8 cellular contexts compared by ENCODE assay signal in genomic region chr2:229586746-229587705, GRCh38.
DNase-seq lines count a peak whose midpoint lies in the region; ATAC-seq and TF ChIP-seq lines count a peak whose summit lies in the region.

No MANE protein-coding gene starts in this region.

- peak; percentile 80 for ATAC-seq in GM19468 (IDR thresholded peaks at IDR 0.05; ENCODE audit: extremely low read depth, unreplicated experiment)
- peak; percentile 89 for ATAC-seq in PC-3
- ATAC-seq in left colon = peak; percentile 92

- no peaks in the 10 kb centered on the region for H4K20me1 ChIP-seq in PC-3 (ENCODE audit: low read length)

- H3F3A ChIP-seq in PC-3 (ENCODE audit: low read length, unreplicated experiment) = no peaks in the 10 kb centered on the region

- H3K9me3 ChIP-seq in PC-3 (ENCODE audit: low read length) (no peaks in the 10 kb centered on the region), colonic mucosa (no peaks in the 10 kb centered on the region)

- no peak overlapping the region for H3K4me3 ChIP-seq in HL-60 (replicated peaks; ENCODE audit: insufficient read depth, low read length)
- peak overlapping the region; percentile 55 for H3K4me3 ChIP-seq in PC-3 (ENCODE audit: low read length)
- H3K4me3 ChIP-seq in colonic mucosa = no peak overlapping the region

- peak overlapping the region; percentile 80 for H3K4me2 ChIP-seq in PC-3 (ENCODE audit: low read length)

- H2AFZ ChIP-seq in PC-3 (ENCODE audit: low read length) = peak overlapping the region; percentile 74

- peak overlapping the region; percentile 85 for H3K9ac ChIP-seq in PC-3 (ENCODE audit: low read length)
- H3K9ac ChIP-seq in colonic mucosa (ENCODE audit: low read depth in 2 of 2, low read length in 2 of 2) = no peak overlapping the region

- no peaks in the 10 kb centered on the region for H3K36me3 ChIP-seq in PC-3 (ENCODE audit: low read depth, low read length)
- H3K36me3 ChIP-seq in colonic mucosa = no peaks in the 10 kb centered on the region

- BruUV-seq in PC-3 (replicated peaks; lab: Mats Ljungman, UMichigan) = no TSS peak

- CTCF ChIA-PET in PC-3 (lab: Charles Lee) = interaction anchor here (0.6 to 1.6 kb wide), 10 partner anchors 35 to 888 kb away, joined by 3 to 46 read pairs (median 4); no protein-coding TSS in a partner anchor

- DNase-seq in G401 (ENCODE audit: low spot score) (peak; percentile 57), HL-60 (ENCODE audit: low read depth in 1 of 2, low spot score in 1 of 2) (peak; percentile 1 to 51), PC-3 (peak; percentile 93), colonic mucosa (peak; percentile 72), left colon (peak; percentile 47 to 83)
- DNase-seq in stimulated activated CD4-positive, alpha-beta T cell treated with anti-CD3 and anti-CD28 coated beads, Interleukin-4, amount 100 ng/mL, for 24 hours = peak; percentile 16
- no peak for DNase-seq in stimulated activated naive CD4-positive, alpha-beta T cell treated with Interleukin-2 at 50 U/mL for 16 hours (lab: John Stamatoyannopoulos, UW)

- in situ Hi-C loops in G401 (cut with HindIII; ENCODE audit: low sequenced_read_pairs) = no loop called here

- intact Hi-C loops in PC-3 (cut with micrococcal nuclease) (loop anchor here (1.0 to 10.0 kb wide), 8 partner anchors 129 to 902 kb away; no protein-coding TSS in a partner anchor), colonic mucosa (cut with DNase I) (loop anchor here (5.0 to 10.0 kb wide), 2 partner anchors 455 to 902 kb away; no protein-coding TSS in a partner anchor), left colon (cut with DNase I, micrococcal nuclease) (loop anchor here in 1 of 2 donors (5.0 kb wide), 1 partner anchor 155 kb away; no protein-coding TSS in a partner anchor)

- POLR2A ChIA-PET in PC-3 (lab: Charles Lee; ENCODE audit: unreplicated experiment) = interaction anchor here (0.6 to 0.7 kb wide), 2 partner anchors 45 to 244 kb away, joined by 3 to 7 read pairs; no protein-coding TSS in a partner anchor

- H3K27me3 ChIP-seq in HL-60 (ENCODE audit: insufficient read depth, poor library complexity, severe bottlenecking) (peaks cover 5% of the 10 kb centered on the region), PC-3 (ENCODE audit: low read length) (no peaks in the 10 kb centered on the region), colonic mucosa (no peaks in the 10 kb centered on the region)

- TF ChIP-seq CTCF in HL-60 (IDR thresholded peaks at IDR 0.05; ENCODE audit: insufficient read depth, low read length) (peak; percentile 59), PC-3 (conservative IDR thresholded peaks at IDR 0.05; ENCODE audit: low read depth, low read length) (peak; percentile 91), colonic mucosa (IDR thresholded peaks at IDR 0.05) (peak; percentile 68)

- no peaks in the 10 kb centered on the region for H3K79me2 ChIP-seq in PC-3 (ENCODE audit: low read length)

- no peak overlapping the region for H3K27ac ChIP-seq in HL-60 (replicated peaks)
- peak overlapping the region; percentile 98 for H3K27ac ChIP-seq in PC-3 (ENCODE audit: low read length)
- no peak overlapping the region for H3K27ac ChIP-seq in colonic mucosa

- H3K9me2 ChIP-seq in PC-3 (replicated peaks; ENCODE audit: low read length) = no peaks in the 10 kb centered on the region

- peaks cover 14% of the 10 kb centered on the region for H3K4me1 ChIP-seq in PC-3 (ENCODE audit: insufficient read depth, low read length)
- H3K4me1 ChIP-seq in colonic mucosa = no peaks in the 10 kb centered on the region
